8 cellular contexts compared by ENCODE assay signal in genomic region chr6:33375143-33375649, GRCh38. TPM values are rescaled to one million over a fixed set of nuclear protein-coding genes. Genes with fewer than 3 reads are reported as not detected.
DNase-seq lines count a peak whose midpoint lies in the region; ATAC-seq and TF ChIP-seq lines count a peak whose summit lies in the region.

No MANE protein-coding gene starts in this region.

- peak overlapping the region; percentile 92 to 94 for H3K27ac Mint-ChIP-seq in effector memory CD8-positive, alpha-beta T cell
- H3K27ac Mint-ChIP-seq in naive thymus-derived CD8-positive, alpha-beta T cell: peak overlapping the region in 7 of 10 donors; percentile 11 to 72 (median 53)

- TF ChIP-seq CTCF in AG10803 (conservative IDR thresholded peaks at IDR 0.05; ENCODE audit: low read length): no peak

- H3K4me3 Mint-ChIP-seq in effector memory CD8-positive, alpha-beta T cell: peak overlapping the region in 1 of 2 donors; percentile 25
- H3K4me3 Mint-ChIP-seq in naive thymus-derived CD8-positive, alpha-beta T cell: no peak overlapping the region

- H3K27me3 Mint-ChIP-seq in effector memory CD8-positive, alpha-beta T cell: no peaks in the 10 kb centered on the region
- no peaks in the 10 kb centered on the region for H3K27me3 Mint-ChIP-seq in naive thymus-derived CD8-positive, alpha-beta T cell

- H3K36me3 Mint-ChIP-seq in effector memory CD8-positive, alpha-beta T cell (ENCODE audit: insufficient read depth): peaks cover 4% of the 10 kb centered on the region
- no peaks in the 10 kb centered on the region for H3K36me3 Mint-ChIP-seq in naive thymus-derived CD8-positive, alpha-beta T cell

- H3K4me3 ChIP-seq in AG10803 (ENCODE audit: low read length): peak overlapping the region; percentile 12; the same call in 1 of the 2 replicates

- DNase-seq in AG10803 (ENCODE audit: low read depth): peak; percentile 92
- peak; percentile 44 for DNase-seq in NCI-H2196 (lab: John Stamatoyannopoulos, UW; ENCODE audit: unreplicated experiment)
- DNase-seq in effector memory CD8-positive, alpha-beta T cell: no peak
- no peak for DNase-seq in naive thymus-derived CD8-positive, alpha-beta T cell
- no peak for DNase-seq in iPS-NIHi11 (ENCODE audit: low spot score)
- no peak for DNase-seq in DMS153 (lab: John Stamatoyannopoulos, UW)
- no peak for DNase-seq in ecto neural progenitor cell (ENCODE audit: low spot score)
- DNase-seq in NCI-H1092 treated with DMSO at 0.1 percent for 48 hours (lab: John Stamatoyannopoulos, UW): no peak

- no peaks in the 10 kb centered on the region for H3K9me3 Mint-ChIP-seq in effector memory CD8-positive, alpha-beta T cell
- no peaks in the 10 kb centered on the region for H3K9me3 Mint-ChIP-seq in naive thymus-derived CD8-positive, alpha-beta T cell

- ATAC-seq in effector memory CD8-positive, alpha-beta T cell (replicated peaks): no peak
- ATAC-seq in naive thymus-derived CD8-positive, alpha-beta T cell: no peak

- H3K4me1 Mint-ChIP-seq in effector memory CD8-positive, alpha-beta T cell (ENCODE audit: low read depth in 2 of 2): peaks cover 9 to 25% of the 10 kb centered on the region in 2 donors
- peaks cover 3 to 22% (median 11%) of the 10 kb centered on the region in 4 donors for H3K4me1 Mint-ChIP-seq in naive thymus-derived CD8-positive, alpha-beta T cell

- POLR2A ChIA-PET in naive thymus-derived CD8-positive, alpha-beta T cell (lab: Charles Lee): interaction anchor here (0.6 to 1.4 kb wide), 3 partner anchors 8 to 32 kb away, joined by 3 to 4 read pairs (median 3); no protein-coding TSS in a partner anchor

RNA-seq across cellular contexts. Expression of gene KIFC1, which starts 16.4 kb away (rescaled TPM):
- total RNA-seq in naive thymus-derived CD8-positive, alpha-beta T cell: 1 to 10 TPM in 1 of 2 experiments, under 1 TPM in 1; 0.60 to 1.2 TPM
- under 1 TPM in 2 of 3 donors, not detected in 1; 0.26 to 0.46 TPM for polyA plus RNA-seq in naive thymus-derived CD8-positive, alpha-beta T cell

RNA-seq across cellular contexts. Expression of gene PHF1, which starts 35.6 kb away (rescaled TPM):
- 100 to 1,000 TPM; 213 to 223 TPM for total RNA-seq in naive thymus-derived CD8-positive, alpha-beta T cell
- 10 to 100 TPM; 44.3 to 71.4 (median 45.3) TPM for polyA plus RNA-seq in naive thymus-derived CD8-positive, alpha-beta T cell

RNA-seq across cellular contexts. Expression of gene CUTA, which starts 42.7 kb away (rescaled TPM):
- 100 to 1,000 TPM; 198 to 201 TPM for total RNA-seq in naive thymus-derived CD8-positive, alpha-beta T cell
- 100 to 1,000 TPM; 338 to 441 (median 385) TPM for polyA plus RNA-seq in naive thymus-derived CD8-positive, alpha-beta T cell

RNA-seq across cellular contexts. Expression of gene SYNGAP1, which starts 44.7 kb away (rescaled TPM):
- 10 to 100 TPM; 57.0 to 66.6 TPM for total RNA-seq in naive thymus-derived CD8-positive, alpha-beta T cell
- polyA plus RNA-seq in naive thymus-derived CD8-positive, alpha-beta T cell: 1 to 10 TPM in 2 of 3 donors, under 1 TPM in 1; 0.38 to 1.9 (median 1.4) TPM

RNA-seq across cellular contexts. Expression of gene DAXX, which starts 52.4 kb away (rescaled TPM):
- 10 to 100 TPM; 88.0 to 88.1 TPM for total RNA-seq in naive thymus-derived CD8-positive, alpha-beta T cell
- 100 to 1,000 TPM in 1 of 3 donors, 10 to 100 TPM in 2; 77.5 to 132 (median 86.5) TPM for polyA plus RNA-seq in naive thymus-derived CD8-positive, alpha-beta T cell

Comparison
In these comparisons a context has a peak if more than half of its experiments do, and no peak if none do; other contexts are left out.
1. DNase-seq: peak in AG10803 (single experiment) and NCI-H2196 (single experiment); none in effector memory CD8-positive, alpha-beta T cell (0 of 3), naive thymus-derived CD8-positive, alpha-beta T cell (0 of 10), iPS-NIHi11 (single experiment), DMS153 (single experiment), ecto neural progenitor cell (single experiment) and NCI-H1092 treated with DMSO at 0.1 percent for 48 hours (single experiment).